ENCODE assay signal across 16 cellular contexts in genomic region chr7:91843831-91844230, GRCh38. TPM values are rescaled to one million over a fixed set of nuclear protein-coding genes. Genes with fewer than 3 reads are reported as not detected.
A peak's percentile ranks its signal among the peaks of the same experiment; 100 is the strongest.
DNase-seq lines count a peak whose midpoint lies in the region; ATAC-seq and TF ChIP-seq lines count a peak whose summit lies in the region.
"Had no signal": no experiment of that assay in that cellular context is flagged by ENCODE, and none has a peak within 500 bp of the region (broad histone marks: within the 10 kb centered on the region; RNA-seq: fewer than 3 reads in every experiment).

No MANE protein-coding gene starts in this region.

- no peaks in the 10 kb centered on the region for H3K36me3 ChIP-seq in DOHH2 (ENCODE audit: control insufficient read depth, low read length)
- H3K36me3 ChIP-seq: gastroesophageal sphincter, thyroid gland had no signal

- ATAC-seq in GM19351 (IDR thresholded peaks at IDR 0.05; ENCODE audit: unreplicated experiment) (peak; percentile 88), HG02610 (IDR thresholded peaks at IDR 0.05; ENCODE audit: unreplicated experiment) (peak; percentile 78), HG03280 (IDR thresholded peaks at IDR 0.05; ENCODE audit: unreplicated experiment) (peak; percentile 88), HG02588 (IDR thresholded peaks at IDR 0.05; ENCODE audit: unreplicated experiment) (no peak), WTC11 (no peak)
- ATAC-seq: gastroesophageal sphincter had no signal

- no peak overlapping the region for H3K4me3 Mint-ChIP-seq in WTC11
- H3K4me3 Mint-ChIP-seq: neural crest cell had no signal

- peak overlapping the region; percentile 33; the same call in 1 of the 2 replicates for H3K4me3 ChIP-seq in DOHH2 (ENCODE audit: low read length)
- H3K4me3 ChIP-seq: gastroesophageal sphincter, SJCRH30, thyroid gland had no signal

- H4K20me1 ChIP-seq in DOHH2 (ENCODE audit: control insufficient read depth, insufficient read depth, low read depth, low read length), result no peaks in the 10 kb centered on the region

- H3K4me1 ChIP-seq in DOHH2 (ENCODE audit: control insufficient read depth, low read length), result peaks cover 10% of the 10 kb centered on the region
- H3K4me1 ChIP-seq: gastroesophageal sphincter, SJCRH30, thyroid gland had no signal

- CTCF ChIA-PET in WTC11 (lab: Charles Lee), result interaction anchor here (1.0 kb wide), 1 partner anchor 9 kb away, joined by 3 read pairs; no protein-coding TSS in a partner anchor

- H3K4me2 ChIP-seq in DOHH2 (ENCODE audit: low read length), result peak overlapping the region; percentile 49

- H3K27me3 Mint-ChIP-seq in WTC11 (ENCODE audit: low read depth), result peaks cover 5% of the 10 kb centered on the region

- H3K79me2 ChIP-seq in DOHH2 (ENCODE audit: control insufficient read depth, low read length), result no peaks in the 10 kb centered on the region

- H3K27ac ChIP-seq in DOHH2 (ENCODE audit: low read depth, low read length), result no peak overlapping the region
- H3K27ac ChIP-seq: gastroesophageal sphincter, SJCRH30, thyroid gland had no signal

- H3K9me3 Mint-ChIP-seq in WTC11, result peaks cover 20% of the 10 kb centered on the region

- peaks cover 13% of the 10 kb centered on the region for H3K9me3 ChIP-seq in DOHH2 (ENCODE audit: control insufficient read depth, insufficient read depth, low read length)
- H3K9me3 ChIP-seq: thyroid gland had no signal

- H3K36me3 Mint-ChIP-seq in WTC11, result 0 out of 2 replicates have a peak, but pooled peaks cover 2% of the 10 kb centered on the region

- POLR2A ChIA-PET in WTC11 (lab: Charles Lee), result interaction anchor here (0.6 kb wide), 1 partner anchor 148 kb away, joined by 3 read pairs; no protein-coding TSS in a partner anchor

- TF ChIP-seq CTCF in DOHH2 (IDR thresholded peaks at IDR 0.05; ENCODE audit: low read depth, low read length, poor library complexity, severe bottlenecking) (no peak), WTC11 (IDR thresholded peaks at IDR 0.05) (no peak)

- no peaks in the 10 kb centered on the region for H3K4me1 Mint-ChIP-seq in WTC11

- no peaks in the 10 kb centered on the region for H3K27me3 ChIP-seq in DOHH2 (ENCODE audit: control insufficient read depth, low read length)
- H3K27me3 ChIP-seq: gastroesophageal sphincter, SJCRH30, thyroid gland had no signal

- no peaks in the 10 kb centered on the region; the same call in 1 of the 2 replicates for H3K9me2 ChIP-seq in DOHH2 (replicated peaks; ENCODE audit: control insufficient read depth, low read length)

- no peak overlapping the region for H3K27ac Mint-ChIP-seq in WTC11

- DNase-seq in iPS-NIHi7 (ENCODE audit: extremely low spot score) (no peak), medulla oblongata (ENCODE audit: extremely low spot score) (no peak), WTC11 (ENCODE audit: low spot score) (no peak)
- DNase-seq: activated T-cell treated with anti-CD3 and anti-CD28 coated beads, Interleukin-2, amount 50 U/mL, for 1 hour; anterior cingulate cortex; effector CD8-positive, alpha-beta T cell; NCI-H82; SJCRH30; thyroid gland had no signal

- H3F3A ChIP-seq in DOHH2 (ENCODE audit: control insufficient read depth, insufficient read depth), result no peaks in the 10 kb centered on the region

TF ChIP-seq in WTC11, 78 proteins besides CTCF, POLR2A, EP300 and RAD21 (continues in another document):
- TF ChIP-seq ZNF512 (CRISPR knock-in tag; IDR thresholded peaks at IDR 0.05; ENCODE audit: borderline replicate concordance) (no peak), ZNF219 (CRISPR knock-in tag; IDR thresholded peaks at IDR 0.05; ENCODE audit: borderline replicate concordance) (no peak), CBFB (CRISPR knock-in tag; IDR thresholded peaks at IDR 0.05; ENCODE audit: low read depth) (no peak), MXD4 (CRISPR knock-in tag; IDR thresholded peaks at IDR 0.05; ENCODE audit: borderline replicate concordance) (no peak), JUN (CRISPR knock-in tag; IDR thresholded peaks at IDR 0.05) (no peak), CDX4 (CRISPR knock-in tag; IDR thresholded peaks at IDR 0.05; ENCODE audit: borderline replicate concordance) (no peak), KAT7 (CRISPR knock-in tag; IDR thresholded peaks at IDR 0.05; ENCODE audit: borderline replicate concordance) (no peak), ZNF423 (CRISPR knock-in tag; IDR thresholded peaks at IDR 0.05) (no peak), ZNF416 (CRISPR knock-in tag; IDR thresholded peaks at IDR 0.05) (no peak), ESRRA (CRISPR knock-in tag; IDR thresholded peaks at IDR 0.05; ENCODE audit: borderline replicate concordance) (no peak), JAZF1 (CRISPR knock-in tag; IDR thresholded peaks at IDR 0.05) (no peak), ERG (CRISPR knock-in tag; IDR thresholded peaks at IDR 0.05) (no peak), FOXK1 (CRISPR knock-in tag; IDR thresholded peaks at IDR 0.05) (no peak), ATF2 (CRISPR knock-in tag; IDR thresholded peaks at IDR 0.05; ENCODE audit: borderline replicate concordance, low read depth) (no peak), ZNF671 (CRISPR knock-in tag; IDR thresholded peaks at IDR 0.05) (no peak)
- TF ChIP-seq, protein P1, sequence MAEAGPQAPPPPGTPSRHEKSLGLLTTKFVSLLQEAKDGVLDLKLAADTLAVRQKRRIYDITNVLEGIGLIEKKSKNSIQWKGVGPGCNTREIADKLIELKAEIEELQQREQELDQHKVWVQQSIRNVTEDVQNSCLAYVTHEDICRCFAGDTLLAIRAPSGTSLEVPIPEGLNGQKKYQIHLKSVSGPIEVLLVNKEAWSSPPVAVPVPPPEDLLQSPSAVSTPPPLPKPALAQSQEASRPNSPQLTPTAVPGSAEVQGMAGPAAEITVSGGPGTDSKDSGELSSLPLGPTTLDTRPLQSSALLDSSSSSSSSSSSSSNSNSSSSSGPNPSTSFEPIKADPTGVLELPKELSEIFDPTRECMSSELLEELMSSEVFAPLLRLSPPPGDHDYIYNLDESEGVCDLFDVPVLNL (CRISPR knock-in tag; IDR thresholded peaks at IDR 0.05; ENCODE audit: borderline replicate concordance, low read depth), result no peak
- TF ChIP-seq, protein P2, sequence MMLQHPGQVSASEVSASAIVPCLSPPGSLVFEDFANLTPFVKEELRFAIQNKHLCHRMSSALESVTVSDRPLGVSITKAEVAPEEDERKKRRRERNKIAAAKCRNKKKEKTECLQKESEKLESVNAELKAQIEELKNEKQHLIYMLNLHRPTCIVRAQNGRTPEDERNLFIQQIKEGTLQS (CRISPR knock-in tag; conservative IDR thresholded peaks at IDR 0.05), result no peak

RNA-seq across cellular contexts. Expression of gene MTERF1, which starts 36.7 kb away (rescaled TPM):
- total RNA-seq in WTC11 (2021), result 12.0 to 15.5 TPM (median 12.4 TPM) in 3 replicates

Comparison
In these comparisons a context has a peak if more than half of its experiments do, and no peak if none do; other contexts are left out.
1. ATAC-seq: peak in GM19351 (single experiment), HG02610 (single experiment) and HG03280 (single experiment); none in HG02588 (single experiment) and WTC11 (single experiment).